18 cellular contexts compared by ENCODE assay signal in the genomic region with DNA sequence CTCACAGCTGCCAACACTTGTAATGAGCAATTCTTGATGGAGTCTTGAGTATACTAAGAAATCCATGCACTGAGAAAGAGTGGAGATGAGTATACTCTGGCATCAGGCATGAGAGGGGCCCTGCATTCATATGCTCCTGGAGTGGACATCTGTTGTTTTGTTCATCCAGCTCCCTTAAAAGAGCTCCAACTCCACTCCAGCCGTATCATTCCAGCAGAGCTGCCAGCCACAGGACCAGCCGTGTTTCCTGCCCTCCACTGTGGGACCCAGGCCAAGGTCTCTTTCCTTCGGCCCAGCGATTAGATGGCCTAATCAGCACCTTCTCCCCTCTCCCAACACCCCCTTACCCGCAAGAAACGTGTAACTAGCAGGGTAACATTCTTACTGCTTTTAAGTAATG.
DNase-seq lines count a peak whose midpoint lies in the region; ATAC-seq and TF ChIP-seq lines count a peak whose summit lies in the region.
"Had no signal": no experiment of that assay in that cellular context is flagged by ENCODE, and none has a peak within 500 bp of the region (broad histone marks: within the 10 kb centered on the region; RNA-seq: fewer than 3 reads in every experiment).

No MANE protein-coding gene starts in this region.

- no peak overlapping the region for H2AK5ac ChIP-seq in neuronal stem cell (ENCODE audit: low read depth, low read length)

- no peak overlapping the region for H2BK15ac ChIP-seq in neuronal stem cell (ENCODE audit: low read length)

- H3K9me3 ChIP-seq in MG63 (no peaks in the 10 kb centered on the region), neuronal stem cell (replicated peaks in 1 of 2; ENCODE audit: control insufficient read depth in 2 of 2, insufficient read depth in 1 of 2, low read depth in 1 of 2, low read length in 2 of 2) (no peaks in the 10 kb centered on the region), psoas muscle (no peaks in the 10 kb centered on the region), PC-9 (ENCODE audit: insufficient read depth, low read depth) (no peaks in the 10 kb centered on the region)
- H3K9me3 ChIP-seq: BE2C, testis had no signal

- H2BK120ac ChIP-seq in neuronal stem cell (ENCODE audit: low read depth, low read length) = no peak overlapping the region

- WGBS in neuronal stem cell (ENCODE audit: extremely low coverage in 2 of 2, insufficient read length in 2 of 2, insufficient replicate concordance in 1 of 2), 2 donors = no CpG with 5 or more reads among the region's 6 CpGs
- WGBS in psoas muscle, 3 donors = 15 to 29% (median 22%) methylated on average over 6 of the region's 6 CpGs

- H3K79me1 ChIP-seq in neuronal stem cell (ENCODE audit: low read depth, low read length) = no peaks in the 10 kb centered on the region

- H3K79me2 ChIP-seq in PC-9 (ENCODE audit: low read depth) = no peaks in the 10 kb centered on the region

- no peaks in the 10 kb centered on the region for H3K36me3 ChIP-seq in MG63
- no peaks in the 10 kb centered on the region for H3K36me3 ChIP-seq in neuronal stem cell (replicated peaks in 1 of 2; ENCODE audit: control insufficient read depth in 2 of 2, insufficient read depth in 2 of 2, low read length in 2 of 2)
- no peaks in the 10 kb centered on the region for H3K36me3 ChIP-seq in psoas muscle (ENCODE audit: insufficient read depth in 1 of 2, low read depth in 1 of 2)
- H3K36me3 ChIP-seq in PC-9 (ENCODE audit: low read depth) = no peaks in the 10 kb centered on the region
- H3K36me3 ChIP-seq: BE2C, brain microvascular endothelial cell had no signal

- intact Hi-C loops in psoas muscle (cut with DNase I) (no loop called here), PC-9 (cut with micrococcal nuclease; ENCODE audit: unreplicated experiment) (no loop called here)

- BruUV-seq in PC-9 (replicated peaks; lab: Mats Ljungman, UMichigan) = no TSS peak

- H3K27ac ChIP-seq in neuronal stem cell (replicated peaks; ENCODE audit: low read length) (no peak overlapping the region), psoas muscle (no peak overlapping the region), PC-9 (no peak overlapping the region)
- H3K27ac ChIP-seq: brain microvascular endothelial cell, HL-60, testis had no signal

- TF ChIP-seq CTCF in fibroblast of mammary gland (conservative IDR thresholded peaks at IDR 0.05; ENCODE audit: control insufficient read depth, insufficient read depth, low read depth, low read length) (no peak), psoas muscle (IDR thresholded peaks at IDR 0.05) (no peak), PC-9 (conservative IDR thresholded peaks at IDR 0.05) (no peak)

- ATAC-seq in psoas muscle (no peak), GM21528 (IDR thresholded peaks at IDR 0.05; ENCODE audit: low FRiP score, unreplicated experiment) (no peak)
- ATAC-seq: activated CD4-positive, CD25-positive, alpha-beta regulatory T cell treated with anti-CD3 and anti-CD28 coated beads, Interleukin-2, amount 50 U/mL, for 24 hours; activated naive CD4-positive, alpha-beta T cell treated with anti-CD3 and anti-CD28 coated beads, Interleukin-2, amount 50 U/mL, for 72 hours; natural killer cell treated with Interleukin-12 subunit alpha and Interleukin-12 subunit beta and Interleukin-15 and Interleukin-18, amount 100 ng/mL, for 72 hours had no signal

- H2BK5ac ChIP-seq in neuronal stem cell (ENCODE audit: low read length) = no peak overlapping the region

- no peak overlapping the region for H3K4ac ChIP-seq in neuronal stem cell (ENCODE audit: low read length)

- H4K91ac ChIP-seq in neuronal stem cell (ENCODE audit: low read depth, low read length, poor library complexity) = no peak overlapping the region

- no peaks in the 10 kb centered on the region for H3K9me2 ChIP-seq in PC-9 (ENCODE audit: insufficient read depth)

- POLR2A ChIA-PET in PC-9 (lab: Charles Lee; ENCODE audit: unreplicated experiment) = no interaction called here

- DNase-seq in EL (peak; percentile 28), MG63 (peak; percentile 66), fibroblast of mammary gland (ENCODE audit: low read depth) (peak; percentile 15), neuronal stem cell (ENCODE audit: low spot score) (no peak), psoas muscle (no peak), NK-92 (lab: John Stamatoyannopoulos, UW; ENCODE audit: unreplicated experiment) (no peak), PC-9 (no peak)
- DNase-seq: BE2C, brain microvascular endothelial cell, immature natural killer cell, NCI-H2029, NCI-H748 treated with DMSO at 0.1 percent for 48 hours, testis had no signal

- no peaks in the 10 kb centered on the region for H3K27me3 ChIP-seq in MG63
- no peaks in the 10 kb centered on the region for H3K27me3 ChIP-seq in neuronal stem cell (ENCODE audit: control insufficient read depth in 3 of 3, insufficient read depth in 3 of 3, low read depth in 1 of 3, low read length in 3 of 3)
- no peaks in the 10 kb centered on the region for H3K27me3 ChIP-seq in psoas muscle (ENCODE audit: insufficient read depth in 3 of 3, low read length in 2 of 3)
- H3K27me3 ChIP-seq in PC-9 (ENCODE audit: insufficient read depth, low read depth) = no peaks in the 10 kb centered on the region; the same call in 1 of the 2 replicates
- H3K27me3 ChIP-seq: BE2C, brain microvascular endothelial cell, testis had no signal

- no peaks in the 10 kb centered on the region for H4K20me1 ChIP-seq in PC-9 (ENCODE audit: insufficient read depth)

- peaks cover 3 to 13% of the 10 kb centered on the region in 2 donors for H3K4me1 ChIP-seq in neuronal stem cell (ENCODE audit: control insufficient read depth in 2 of 2, insufficient read depth in 1 of 2, low read depth in 1 of 2, low read length in 2 of 2)
- H3K4me1 ChIP-seq in psoas muscle = peaks cover 7% of the 10 kb centered on the region
- no peaks in the 10 kb centered on the region for H3K4me1 ChIP-seq in PC-9 (replicated peaks; ENCODE audit: insufficient read depth)
- H3K4me1 ChIP-seq: BE2C, testis had no signal

- H3K23ac ChIP-seq in neuronal stem cell (ENCODE audit: low read depth, low read length, poor library complexity) = no peak overlapping the region

- H2AFZ ChIP-seq in neuronal stem cell (ENCODE audit: low read length) (peak overlapping the region; percentile 14), PC-9 (no peak overlapping the region)

- no peaks in the 10 kb centered on the region for H3F3A ChIP-seq in PC-9 (ENCODE audit: insufficient read depth, low read depth)

- H2BK12ac ChIP-seq in neuronal stem cell (ENCODE audit: low read length) = peak overlapping the region; percentile 26

- peak overlapping the region; percentile 30 for H3K18ac ChIP-seq in neuronal stem cell (ENCODE audit: low read length)

- no peak overlapping the region for H3K14ac ChIP-seq in neuronal stem cell (ENCODE audit: low read length)

- no peak overlapping the region for H3K9ac ChIP-seq in neuronal stem cell (ENCODE audit: low read depth, low read length, poor library complexity)

- no peak overlapping the region for H4K8ac ChIP-seq in neuronal stem cell (ENCODE audit: low read depth, low read length)

- H3K4me2 ChIP-seq in neuronal stem cell (ENCODE audit: insufficient read depth, low read length, poor library complexity, severe bottlenecking) (no peak overlapping the region), PC-9 (no peak overlapping the region)

- H3K4me3 ChIP-seq in MG63 (peak overlapping the region; percentile 28), fibroblast of mammary gland (ENCODE audit: control insufficient read depth, low read depth, low read length) (no peak overlapping the region), neuronal stem cell (ENCODE audit: low read length in 2 of 2) (no peak overlapping the region), psoas muscle (no peak overlapping the region), PC-9 (no peak overlapping the region)
- H3K4me3 ChIP-seq: testis had no signal

- CTCF ChIA-PET in PC-9 (lab: Charles Lee) = no interaction called here

Comparison
In these comparisons a context has a peak if more than half of its experiments do, and no peak if none do; other contexts are left out.
1. DNase-seq: peak in EL (single experiment), MG63 (single experiment) and fibroblast of mammary gland (single experiment); none in neuronal stem cell (single experiment), psoas muscle (0 of 2), NK-92 (single experiment) and PC-9 (0 of 2).